In the genomic region with DNA sequence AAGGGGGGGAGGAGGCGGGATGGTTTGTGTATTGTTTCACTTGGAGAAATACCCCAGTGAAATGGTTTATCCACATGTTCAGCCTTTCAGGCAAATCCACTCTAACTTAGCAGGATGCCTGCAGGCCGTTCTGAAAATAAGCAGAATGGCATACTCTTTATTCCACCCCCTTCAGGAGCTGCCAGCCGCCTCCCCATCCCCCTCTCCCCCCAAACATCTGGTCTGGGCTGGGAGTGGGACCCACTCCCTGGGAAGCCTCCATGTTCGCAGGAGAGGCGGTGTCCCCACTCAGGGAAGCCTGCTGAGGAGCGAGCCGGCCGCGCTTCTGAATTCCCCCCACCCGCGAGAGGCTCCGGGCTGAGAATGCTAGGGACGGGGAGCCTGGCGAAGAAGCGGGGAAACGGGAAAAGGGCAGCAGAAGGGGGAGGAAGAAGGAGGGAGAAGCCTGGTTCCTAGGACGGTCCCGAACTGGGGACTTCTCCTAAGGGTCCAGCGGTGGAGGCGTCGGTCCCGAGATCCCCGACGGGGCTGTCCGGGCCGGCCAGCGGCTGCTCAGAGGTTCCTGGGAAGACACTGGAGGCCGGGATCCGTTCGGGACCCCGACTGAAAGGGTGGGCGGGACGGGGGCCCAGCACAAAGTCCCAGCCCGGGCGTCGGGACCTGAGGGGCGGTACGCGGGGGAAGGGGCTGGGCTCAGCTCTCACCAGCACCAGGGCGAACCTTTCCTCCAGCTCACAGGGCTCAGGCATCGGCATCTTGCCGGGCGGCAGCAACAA, we compare ENCODE assay signal across 8 cellular contexts. TPM values are rescaled to one million over a fixed set of nuclear protein-coding genes. Genes with fewer than 3 reads are reported as not detected.
DNase-seq lines count a peak whose midpoint lies in the region; ATAC-seq and TF ChIP-seq lines count a peak whose summit lies in the region.

No MANE protein-coding gene starts in this region.

- peak overlapping the region; percentile 52 for H3K9ac ChIP-seq in HCT116 (ENCODE audit: low read length)

- no peak for TF ChIP-seq CTCF in GM06990 (IDR thresholded peaks at IDR 0.05; ENCODE audit: insufficient read depth, low read length, poor library complexity, severe bottlenecking)
- TF ChIP-seq CTCF in HCT116 (IDR thresholded peaks at IDR 0.05 in 2 of 3, conservative IDR thresholded peaks at IDR 0.05 in 1 of 3; ENCODE audit: borderline replicate concordance in 1 of 3, insufficient read depth in 1 of 3, low read depth in 2 of 3, low read length in 2 of 3) = no peak
- no peak for TF ChIP-seq CTCF in cardiac muscle cell (IDR thresholded peaks at IDR 0.05; ENCODE audit: low read depth, low read length)
- no peak for TF ChIP-seq CTCF in osteocyte (IDR thresholded peaks at IDR 0.05)

- H3K4me3 ChIP-seq in GM06990 (replicated peaks; ENCODE audit: low read depth, low read length) (peak overlapping the region; percentile 72), HCT116 (replicated peaks in 1 of 2; ENCODE audit: low read depth in 1 of 2, low read length in 2 of 2) (peak overlapping the region; percentile 45 to 56), cardiac muscle cell (peak overlapping the region; percentile 69)

- TF ChIP-seq POLR2A in HCT116 (IDR thresholded peaks at IDR 0.05; ENCODE audit: borderline replicate concordance, extremely low read depth, insufficient read depth, insufficient read length) = no peak

- no peaks in the 10 kb centered on the region for H3K27me3 ChIP-seq in GM06990 (replicated peaks; ENCODE audit: control insufficient read depth, insufficient read depth, low read length)
- H3K27me3 ChIP-seq in HCT116 (ENCODE audit: insufficient read depth, low read length) = peaks cover 25% of the 10 kb centered on the region; the same call in 1 of the 2 replicates
- peaks cover 17% of the 10 kb centered on the region for H3K27me3 ChIP-seq in cardiac muscle cell

- CTCF ChIA-PET in HCT116 (lab: Charles Lee) = no interaction called here

- peak overlapping the region; percentile 88 for H3K4me3 Mint-ChIP-seq in activated naive CD4-positive, alpha-beta T cell treated with anti-CD3 and anti-CD28 coated beads, Interleukin-2, amount 50 U/mL, for 24 hours
- H3K4me3 Mint-ChIP-seq in osteocyte (ENCODE audit: unreplicated experiment) = peak overlapping the region; percentile 96

- ATAC-seq in HCT116 (peak; percentile 3; the same call in 1 of the 2 replicates), HG03139 (IDR thresholded peaks at IDR 0.05; ENCODE audit: unreplicated experiment) (no peak)

- peak overlapping the region; percentile 78 for H3K27ac Mint-ChIP-seq in activated naive CD4-positive, alpha-beta T cell treated with anti-CD3 and anti-CD28 coated beads, Interleukin-2, amount 50 U/mL, for 24 hours
- H3K27ac Mint-ChIP-seq in osteocyte (ENCODE audit: unreplicated experiment) = peak overlapping the region; percentile 97

- H4K20me1 ChIP-seq in HCT116 (ENCODE audit: insufficient read depth) = no peaks in the 10 kb centered on the region

- intact Hi-C loops in HCT116 (cut with micrococcal nuclease) = loop anchor here (1.0 kb wide), 2 partner anchors 35 to 62 kb away; a partner anchor contains a TSS

- no TSS peak for BruUV-seq in HCT116 (replicated peaks; lab: Mats Ljungman, UMichigan)

- POLR2A ChIA-PET in HCT116 (lab: Charles Lee) = no interaction called here

- H3K79me2 ChIP-seq in HCT116 (ENCODE audit: insufficient read depth, low read length) = no peaks in the 10 kb centered on the region

- TF ChIP-seq RAD21 in HCT116 (IDR thresholded peaks at IDR 0.05; ENCODE audit: low read depth) = no peak

- no peak overlapping the region for H2AFZ ChIP-seq in HCT116 (ENCODE audit: low read depth, low read length, poor library complexity, severe bottlenecking)

- RAD21 ChIA-PET in HCT116 (lab: Charles Lee; ENCODE audit: low non-redundant PET in 1 of 2, low total read pairs in 2 of 2, uncharacterized antibody in 2 of 2, unreplicated experiment in 2 of 2) = no interaction called here

- H3K36me3 Mint-ChIP-seq in activated naive CD4-positive, alpha-beta T cell treated with anti-CD3 and anti-CD28 coated beads, Interleukin-2, amount 50 U/mL, for 24 hours = no peaks in the 10 kb centered on the region
- H3K36me3 Mint-ChIP-seq in osteocyte (ENCODE audit: unreplicated experiment) = no peaks in the 10 kb centered on the region

- H3K27me3 Mint-ChIP-seq in activated naive CD4-positive, alpha-beta T cell treated with anti-CD3 and anti-CD28 coated beads, Interleukin-2, amount 50 U/mL, for 24 hours = no peaks in the 10 kb centered on the region
- peaks cover 22% of the 10 kb centered on the region for H3K27me3 Mint-ChIP-seq in osteocyte (ENCODE audit: unreplicated experiment)

- H3K9me3 ChIP-seq in HCT116 (ENCODE audit: control insufficient read depth in 1 of 2, insufficient read depth in 1 of 2, low read depth in 1 of 2, low read length in 2 of 2) = no peaks in the 10 kb centered on the region
- no peaks in the 10 kb centered on the region for H3K9me3 ChIP-seq in cardiac muscle cell (ENCODE audit: low read depth)

- H3K27ac ChIP-seq in HCT116 (ENCODE audit: low read depth, low read length) = no peak overlapping the region; the same call in 1 of the 2 replicates
- H3K27ac ChIP-seq in cardiac muscle cell = peak overlapping the region; percentile 11

- DNase-seq in GM06990 (ENCODE audit: extremely low read depth, insufficient read length) = peak; percentile 49
- no peak for DNase-seq in HCT116 (ENCODE audit: low read depth, low spot score)
- DNase-seq in NCI-H2171 (lab: John Stamatoyannopoulos, UW) = peak; percentile 36
- peak; percentile 50 to 60 for DNase-seq in cardiac muscle cell (ENCODE audit: low read depth in 1 of 2, low spot score in 1 of 2)
- DNase-seq in osteocyte (ENCODE audit: extremely low spot score, unreplicated experiment) = no peak
- no peak for DNase-seq in T1000 (lab: John Stamatoyannopoulos, UW)

- H3K9me3 Mint-ChIP-seq in activated naive CD4-positive, alpha-beta T cell treated with anti-CD3 and anti-CD28 coated beads, Interleukin-2, amount 50 U/mL, for 24 hours = no peaks in the 10 kb centered on the region
- no peaks in the 10 kb centered on the region for H3K9me3 Mint-ChIP-seq in osteocyte (ENCODE audit: unreplicated experiment)

- no peaks in the 10 kb centered on the region for H3K9me2 ChIP-seq in HCT116 (ENCODE audit: insufficient read depth)

- peaks cover 51% of the 10 kb centered on the region for H3K4me1 Mint-ChIP-seq in activated naive CD4-positive, alpha-beta T cell treated with anti-CD3 and anti-CD28 coated beads, Interleukin-2, amount 50 U/mL, for 24 hours
- peaks cover 48% of the 10 kb centered on the region for H3K4me1 Mint-ChIP-seq in osteocyte (ENCODE audit: unreplicated experiment)

- H3K36me3 ChIP-seq in GM06990 (ENCODE audit: control insufficient read depth, insufficient read depth, low read length) = no peaks in the 10 kb centered on the region
- H3K36me3 ChIP-seq in HCT116 (ENCODE audit: control insufficient read depth in 1 of 2, insufficient read depth in 2 of 2, low read length in 2 of 2) = no peaks in the 10 kb centered on the region
- H3K36me3 ChIP-seq in cardiac muscle cell = no peaks in the 10 kb centered on the region

- peak overlapping the region; percentile 81 for H3K4me2 ChIP-seq in HCT116 (ENCODE audit: low read length)

- H3K4me1 ChIP-seq in HCT116 (ENCODE audit: control insufficient read depth in 1 of 2, insufficient read depth in 2 of 2, low read length in 2 of 2) (peaks cover 0 to 26% of the 10 kb centered on the region in 2 experiments), cardiac muscle cell (ENCODE audit: low read depth) (peaks cover 12% of the 10 kb centered on the region)

TF ChIP-seq in HCT116, 20 proteins besides CTCF, POLR2A, EP300 and RAD21 (continues in another document):
- no peak for TF ChIP-seq CBX3 (IDR thresholded peaks at IDR 0.05; ENCODE audit: low read depth)
- no peak for TF ChIP-seq SRF (IDR thresholded peaks at IDR 0.05; ENCODE audit: low read depth)
- no peak for TF ChIP-seq SIN3A (IDR thresholded peaks at IDR 0.05; ENCODE audit: low read depth)
- TF ChIP-seq YY1 (IDR thresholded peaks at IDR 0.05; ENCODE audit: extremely low read depth, insufficient replicate concordance, low read depth, low read length) = no peak
- no peak for TF ChIP-seq ZFX (IDR thresholded peaks at IDR 0.05)
- TF ChIP-seq, protein P1, sequence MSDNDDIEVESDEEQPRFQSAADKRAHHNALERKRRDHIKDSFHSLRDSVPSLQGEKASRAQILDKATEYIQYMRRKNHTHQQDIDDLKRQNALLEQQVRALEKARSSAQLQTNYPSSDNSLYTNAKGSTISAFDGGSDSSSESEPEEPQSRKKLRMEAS (IDR thresholded peaks at IDR 0.05) = no peak
- no peak for TF ChIP-seq ZNF274 (IDR thresholded peaks at IDR 0.05; ENCODE audit: low read depth, low read length)
- TF ChIP-seq JUND (IDR thresholded peaks at IDR 0.05) = no peak
- TF ChIP-seq EZH2 (IDR thresholded peaks at IDR 0.05) = no peak
- TF ChIP-seq SP1 (IDR thresholded peaks at IDR 0.05; ENCODE audit: low read depth) = no peak
- TF ChIP-seq, protein P2, sequence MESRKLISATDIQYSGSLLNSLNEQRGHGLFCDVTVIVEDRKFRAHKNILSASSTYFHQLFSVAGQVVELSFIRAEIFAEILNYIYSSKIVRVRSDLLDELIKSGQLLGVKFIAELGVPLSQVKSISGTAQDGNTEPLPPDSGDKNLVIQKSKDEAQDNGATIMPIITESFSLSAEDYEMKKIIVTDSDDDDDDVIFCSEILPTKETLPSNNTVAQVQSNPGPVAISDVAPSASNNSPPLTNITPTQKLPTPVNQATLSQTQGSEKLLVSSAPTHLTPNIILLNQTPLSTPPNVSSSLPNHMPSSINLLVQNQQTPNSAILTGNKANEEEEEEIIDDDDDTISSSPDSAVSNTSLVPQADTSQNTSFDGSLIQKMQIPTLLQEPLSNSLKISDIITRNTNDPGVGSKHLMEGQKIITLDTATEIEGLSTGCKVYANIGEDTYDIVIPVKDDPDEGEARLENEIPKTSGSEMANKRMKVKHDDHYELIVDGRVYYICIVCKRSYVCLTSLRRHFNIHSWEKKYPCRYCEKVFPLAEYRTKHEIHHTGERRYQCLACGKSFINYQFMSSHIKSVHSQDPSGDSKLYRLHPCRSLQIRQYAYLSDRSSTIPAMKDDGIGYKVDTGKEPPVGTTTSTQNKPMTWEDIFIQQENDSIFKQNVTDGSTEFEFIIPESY (IDR thresholded peaks at IDR 0.05; ENCODE audit: extremely low read depth, insufficient replicate concordance, low read length) = no peak
- TF ChIP-seq, protein P3, sequence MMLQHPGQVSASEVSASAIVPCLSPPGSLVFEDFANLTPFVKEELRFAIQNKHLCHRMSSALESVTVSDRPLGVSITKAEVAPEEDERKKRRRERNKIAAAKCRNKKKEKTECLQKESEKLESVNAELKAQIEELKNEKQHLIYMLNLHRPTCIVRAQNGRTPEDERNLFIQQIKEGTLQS (IDR thresholded peaks at IDR 0.05) = no peak
- TF ChIP-seq CEBPB (IDR thresholded peaks at IDR 0.05; ENCODE audit: low read depth) = no peak

RNA-seq across cellular contexts. Expression of a gene that starts 0.7 kb away (rescaled TPM):
- 3.5 TPM for total RNA-seq in HCT116 (2021; ENCODE audit: unreplicated experiment)
- 1.4 and 1.5 TPM in 2 replicates for polyA plus RNA-seq in HCT116 (2012)
- total RNA-seq in cardiac muscle cell = 5.1 and 5.6 TPM in 2 replicates
- 2.9 and 4.7 TPM in 2 replicates for polyA plus RNA-seq in cardiac muscle cell
- 37.4 and 37.7 TPM in 2 replicates for total RNA-seq in osteocyte

RNA-seq across cellular contexts. Expression of a gene that starts 34.8 kb away (rescaled TPM):
- 510 TPM for total RNA-seq in HCT116 (2021; ENCODE audit: unreplicated experiment)
- polyA plus RNA-seq in HCT116 (2012) = 410 and 465 TPM in 2 replicates
- total RNA-seq in cardiac muscle cell = 192 and 232 TPM in 2 replicates
- polyA plus RNA-seq in cardiac muscle cell = 388 and 524 TPM in 2 replicates
- total RNA-seq in osteocyte = 385 TPM in 2 replicates

Comparison
In these comparisons a context has a peak if more than half of its experiments do, and no peak if none do; other contexts are left out.
1. DNase-seq: peak in GM06990 (single experiment), NCI-H2171 (single experiment) and cardiac muscle cell (2 of 2); none in HCT116 (single experiment), osteocyte (single experiment) and T1000 (single experiment).
2. Peak in every context shown above with its lines, with median percentiles within 50 percentile points of each other: H3K4me3 ChIP-seq.